13 cellular contexts compared by ENCODE assay signal in genomic region chr3:185788292-185788691, GRCh38. TPM values are rescaled to one million over a fixed set of nuclear protein-coding genes. Genes with fewer than 3 reads are reported as not detected.
DNase-seq lines count a peak whose midpoint lies in the region; ATAC-seq and TF ChIP-seq lines count a peak whose summit lies in the region.
"Had no signal": no experiment of that assay in that cellular context is flagged by ENCODE, and none has a peak within 500 bp of the region (broad histone marks: within the 10 kb centered on the region; RNA-seq: fewer than 3 reads in every experiment).

No MANE protein-coding gene starts in this region.

- H3K4me3 ChIP-seq in HEK293 (ENCODE audit: low read depth, low read length) = no peak overlapping the region
- no peak overlapping the region for H3K4me3 ChIP-seq in PC-9
- no peak overlapping the region for H3K4me3 ChIP-seq in hepatocyte
- no peak overlapping the region for H3K4me3 ChIP-seq in smooth muscle cell
- no peak overlapping the region for H3K4me3 ChIP-seq in left lung
- H3K4me3 ChIP-seq: GM12878 had no signal

- H3K36me3 ChIP-seq in HEK293 (ENCODE audit: control insufficient read depth in 2 of 2, insufficient read depth in 1 of 2, low read length in 2 of 2) = peaks cover 0 to 4% of the 10 kb centered on the region in 2 experiments; a peak in 1 of 3 replicates
- peaks cover 25% of the 10 kb centered on the region for H3K36me3 ChIP-seq in PC-9 (ENCODE audit: low read depth)
- H3K36me3 ChIP-seq in hepatocyte (replicated peaks; ENCODE audit: insufficient read depth, low read depth) = no peaks in the 10 kb centered on the region
- H3K36me3 ChIP-seq in smooth muscle cell (ENCODE audit: low read depth) = no peaks in the 10 kb centered on the region
- no peaks in the 10 kb centered on the region for H3K36me3 ChIP-seq in left lung

- H4K20me1 ChIP-seq in PC-9 (ENCODE audit: insufficient read depth) = peaks cover 83% of the 10 kb centered on the region
- peaks cover 99% of the 10 kb centered on the region for H4K20me1 ChIP-seq in hepatocyte (ENCODE audit: insufficient read depth, poor library complexity, severe bottlenecking)
- peaks cover 100% of the 10 kb centered on the region for H4K20me1 ChIP-seq in smooth muscle cell (ENCODE audit: low read depth)

- H3K79me2 ChIP-seq in PC-9 (ENCODE audit: low read depth) (peaks cover 100% of the 10 kb centered on the region), hepatocyte (peaks cover 100% of the 10 kb centered on the region), smooth muscle cell (ENCODE audit: low read depth) (peaks cover 100% of the 10 kb centered on the region)

- no peak for ATAC-seq in left lung
- ATAC-seq: GM12878 had no signal

- TF ChIP-seq CTCF in HEK293 (tag by site-specific recombination; IDR thresholded peaks at IDR 0.05) = no peak
- no peak for TF ChIP-seq CTCF in PC-9 (conservative IDR thresholded peaks at IDR 0.05)
- TF ChIP-seq CTCF in hepatocyte (IDR thresholded peaks at IDR 0.05; ENCODE audit: poor library complexity) = no peak
- TF ChIP-seq CTCF in smooth muscle cell (IDR thresholded peaks at IDR 0.05; ENCODE audit: borderline replicate concordance, insufficient read depth, poor library complexity, severe bottlenecking) = no peak
- no peak for TF ChIP-seq CTCF in left lung (IDR thresholded peaks at IDR 0.05)

- intact Hi-C loops in PC-9 (cut with micrococcal nuclease; ENCODE audit: unreplicated experiment) = loop anchor here (5.0 kb wide), 1 partner anchor 34 kb away; no protein-coding TSS in a partner anchor
- intact Hi-C loops in left lung (cut with DNase I) = no loop called here

- H2AFZ ChIP-seq in PC-9 (no peak overlapping the region), hepatocyte (no peak overlapping the region), smooth muscle cell (ENCODE audit: low read depth) (no peak overlapping the region)

- H3F3A ChIP-seq in PC-9 (ENCODE audit: insufficient read depth, low read depth) (peaks cover 59% of the 10 kb centered on the region; the same call in 1 of the 2 replicates), smooth muscle cell (ENCODE audit: low read depth) (peaks cover 14% of the 10 kb centered on the region)

- no peaks in the 10 kb centered on the region for H3K9me3 ChIP-seq in HEK293 (ENCODE audit: control insufficient read depth, insufficient read depth, low read depth, low read length)
- no peaks in the 10 kb centered on the region for H3K9me3 ChIP-seq in PC-9 (ENCODE audit: insufficient read depth, low read depth)
- H3K9me3 ChIP-seq in hepatocyte (ENCODE audit: low read depth) = no peaks in the 10 kb centered on the region
- no peaks in the 10 kb centered on the region for H3K9me3 ChIP-seq in smooth muscle cell (replicated peaks; ENCODE audit: low read depth)
- no peaks in the 10 kb centered on the region for H3K9me3 ChIP-seq in left lung

- H3K9me2 ChIP-seq in PC-9 (ENCODE audit: insufficient read depth) = no peaks in the 10 kb centered on the region
- H3K9me2 ChIP-seq in hepatocyte (replicated peaks; ENCODE audit: insufficient read depth) = no peaks in the 10 kb centered on the region

- H3K4me1 ChIP-seq in HEK293 (ENCODE audit: control insufficient read depth, insufficient read depth, low read length) (peaks cover 9% of the 10 kb centered on the region), PC-9 (replicated peaks; ENCODE audit: insufficient read depth) (peaks cover 61% of the 10 kb centered on the region), hepatocyte (ENCODE audit: insufficient read depth) (peaks cover 33% of the 10 kb centered on the region), smooth muscle cell (ENCODE audit: low read depth) (peaks cover 35% of the 10 kb centered on the region), left lung (no peaks in the 10 kb centered on the region)

- POLR2A ChIA-PET in HEK293 (lab: Yijun Ruan, JAX) (no interaction called here), PC-9 (lab: Charles Lee; ENCODE audit: unreplicated experiment) (interaction anchor here (0.6 to 1.0 kb wide), 3 partner anchors 30 to 153 kb away, joined by 3 to 7 read pairs (median 6); no protein-coding TSS in a partner anchor)

- CTCF ChIA-PET in HEK293 (lab: Yijun Ruan, JAX) (interaction anchor here (0.6 to 2.9 kb wide), 3 partner anchors 19 to 32 kb away, joined by 3 to 10 read pairs (median 6); no protein-coding TSS in a partner anchor), PC-9 (lab: Charles Lee) (interaction anchor here (0.5 to 1.6 kb wide), 2 partner anchors 8 to 155 kb away, joined by 3 to 6 read pairs; no protein-coding TSS in a partner anchor)

- no peak overlapping the region for H3K9ac ChIP-seq in smooth muscle cell (ENCODE audit: low read depth)

- 100% methylated on average over 2 of the region's 2 CpGs for WGBS in hepatocyte (ENCODE audit: low lambda C conversion rate, missing lambda C conversion rate)
- 93% methylated on average over 2 of the region's 2 CpGs for WGBS in smooth muscle cell (ENCODE audit: low lambda C conversion rate)

- H3K4me2 ChIP-seq in PC-9 (no peak overlapping the region), hepatocyte (no peak overlapping the region), smooth muscle cell (no peak overlapping the region)

- BruUV-seq in PC-9 (replicated peaks; lab: Mats Ljungman, UMichigan) = no TSS peak

- H3K27me3 ChIP-seq in PC-9 (ENCODE audit: insufficient read depth, low read depth) (no peaks in the 10 kb centered on the region), hepatocyte (no peaks in the 10 kb centered on the region), smooth muscle cell (ENCODE audit: low read depth) (no peaks in the 10 kb centered on the region), left lung (no peaks in the 10 kb centered on the region)

- no peak for DNase-seq in PC-9
- no peak for DNase-seq in hepatocyte (ENCODE audit: low spot score)
- no peak for DNase-seq in smooth muscle cell (lab: John Stamatoyannopoulos, UW; ENCODE audit: unreplicated experiment)
- DNase-seq in iPS-NIHi7 (ENCODE audit: extremely low spot score) = no peak
- DNase-seq in DMS79 treated with DMSO at 0.1 percent for 48 hours (lab: John Stamatoyannopoulos, UW) = no peak
- no peak for DNase-seq in left lung
- DNase-seq: C1 segment of cervical spinal cord; Calu3; CD4-positive, alpha-beta T cell; DMS 273 treated with DMSO at 0.1 percent for 48 hours had no signal

- no peak overlapping the region for H3K27ac ChIP-seq in HEK293 (ENCODE audit: extremely low read depth, low read depth, low read length)
- H3K27ac ChIP-seq in PC-9 = 0 out of 2 replicates have a peak overlapping the region, but pooled peaks have one; percentile 77
- peak overlapping the region; percentile 6 for H3K27ac ChIP-seq in hepatocyte
- peak overlapping the region; percentile 56 for H3K27ac ChIP-seq in smooth muscle cell (ENCODE audit: low read depth)
- H3K27ac ChIP-seq in left lung = no peak overlapping the region

TF ChIP-seq in HEK293, 187 proteins besides CTCF, POLR2A, EP300 and RAD21:
- TF ChIP-seq INSM2 (tag by site-specific recombination; IDR thresholded peaks at IDR 0.05) = no peak
- peak; percentile 90 for TF ChIP-seq ZNF121 (tag by site-specific recombination; IDR thresholded peaks at IDR 0.05)
- no peak for TF ChIP-seq MZF1 (tag by site-specific recombination; IDR thresholded peaks at IDR 0.05; ENCODE audit: borderline replicate concordance)
- 0 out of 2 replicates have a peak, but pooled peaks have one; percentile 17 for TF ChIP-seq SCRT2 (tag by site-specific recombination; IDR thresholded peaks at IDR 0.05)
- TF ChIP-seq ZNF202 (tag by site-specific recombination; IDR thresholded peaks at IDR 0.05; ENCODE audit: borderline replicate concordance) = no peak

RNA-seq across cellular contexts. Expression of gene IGF2BP2, which starts 36.5 kb away (rescaled TPM):
- total RNA-seq in PC-9 (2021) (140 and 150 TPM in 2 replicates), hepatocyte (81.5 and 88.9 TPM in 2 replicates), smooth muscle cell (59.2 and 73.7 TPM in 2 replicates), left lung (10 to 100 TPM; 16.8 to 17.6 TPM)
- polyA plus RNA-seq in hepatocyte (91.8 and 119 TPM in 2 replicates), smooth muscle cell (80.6 and 105 TPM in 2 replicates)
- total RNA-seq: B cell had no signal

Comparison
In these comparisons a context has a peak if more than half of its experiments do, and no peak if none do; other contexts are left out.
1. H3K27ac ChIP-seq: peak in PC-9 (single experiment), hepatocyte (single experiment) and smooth muscle cell (single experiment); none in HEK293 (single experiment) and left lung (0 of 2).